2 cellular contexts compared by ENCODE assay signal in the genomic region with DNA sequence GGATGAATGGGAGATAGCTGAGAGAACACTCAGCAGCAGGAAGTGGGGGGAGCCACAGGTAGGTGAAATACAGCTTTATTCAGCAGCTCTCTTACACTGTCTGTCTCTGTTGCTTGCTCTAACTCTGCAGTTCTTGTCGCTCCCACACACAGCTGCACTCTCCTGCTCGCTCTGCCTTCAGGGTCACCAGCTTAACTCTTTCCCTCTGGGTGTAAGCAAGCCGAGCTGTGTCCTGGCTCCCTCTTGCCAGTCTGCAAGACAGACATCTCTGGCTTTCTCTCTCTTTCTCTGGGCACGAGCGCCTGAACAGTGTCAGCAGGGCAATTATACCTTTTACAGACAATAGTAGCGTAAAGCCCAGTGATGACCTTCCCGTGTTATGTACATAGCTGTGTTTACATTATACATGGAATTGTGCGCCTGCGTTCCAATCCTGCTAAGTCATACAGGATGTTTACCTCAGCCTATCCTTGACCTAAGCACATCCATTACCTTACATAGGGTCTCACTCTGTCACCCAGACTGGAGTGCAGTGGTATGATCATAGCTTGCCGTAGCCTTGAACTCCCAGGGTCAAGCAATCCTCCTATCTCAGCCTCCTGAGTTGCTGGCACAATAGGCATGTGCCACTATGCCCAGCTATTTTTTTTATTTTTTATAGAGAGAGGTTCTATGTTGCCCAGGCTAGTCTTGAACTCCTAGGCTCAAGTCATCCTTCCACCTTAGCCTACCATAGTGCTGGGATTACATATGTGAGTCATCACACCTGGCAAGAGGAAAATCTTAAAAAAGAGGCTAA.
TF ChIP-seq lines count a peak whose summit lies in the region.

No MANE protein-coding gene starts in this region.

TF ChIP-seq in HepG2, 621 proteins besides CTCF, POLR2A, EP300 and RAD21 (continued from another document and continues in another):
- TF ChIP-seq RXRB (CRISPR knock-in tag; IDR thresholded peaks at IDR 0.05; ENCODE audit: borderline replicate concordance): peak; percentile 100
- TF ChIP-seq ZNF703 (CRISPR knock-in tag; IDR thresholded peaks at IDR 0.05; ENCODE audit: borderline replicate concordance): no peak
- no peak for TF ChIP-seq PLSCR1 (CRISPR knock-in tag; IDR thresholded peaks at IDR 0.05; ENCODE audit: borderline replicate concordance)
- TF ChIP-seq NFKB2 (CRISPR knock-in tag; IDR thresholded peaks at IDR 0.05; ENCODE audit: borderline replicate concordance): no peak; the same call in 1 of the 2 replicates
- peak; percentile 100 for TF ChIP-seq PITX1 (CRISPR knock-in tag; IDR thresholded peaks at IDR 0.05)
- TF ChIP-seq ZNF850 (CRISPR knock-in tag; conservative IDR thresholded peaks at IDR 0.05): no peak
- TF ChIP-seq, protein P1, sequence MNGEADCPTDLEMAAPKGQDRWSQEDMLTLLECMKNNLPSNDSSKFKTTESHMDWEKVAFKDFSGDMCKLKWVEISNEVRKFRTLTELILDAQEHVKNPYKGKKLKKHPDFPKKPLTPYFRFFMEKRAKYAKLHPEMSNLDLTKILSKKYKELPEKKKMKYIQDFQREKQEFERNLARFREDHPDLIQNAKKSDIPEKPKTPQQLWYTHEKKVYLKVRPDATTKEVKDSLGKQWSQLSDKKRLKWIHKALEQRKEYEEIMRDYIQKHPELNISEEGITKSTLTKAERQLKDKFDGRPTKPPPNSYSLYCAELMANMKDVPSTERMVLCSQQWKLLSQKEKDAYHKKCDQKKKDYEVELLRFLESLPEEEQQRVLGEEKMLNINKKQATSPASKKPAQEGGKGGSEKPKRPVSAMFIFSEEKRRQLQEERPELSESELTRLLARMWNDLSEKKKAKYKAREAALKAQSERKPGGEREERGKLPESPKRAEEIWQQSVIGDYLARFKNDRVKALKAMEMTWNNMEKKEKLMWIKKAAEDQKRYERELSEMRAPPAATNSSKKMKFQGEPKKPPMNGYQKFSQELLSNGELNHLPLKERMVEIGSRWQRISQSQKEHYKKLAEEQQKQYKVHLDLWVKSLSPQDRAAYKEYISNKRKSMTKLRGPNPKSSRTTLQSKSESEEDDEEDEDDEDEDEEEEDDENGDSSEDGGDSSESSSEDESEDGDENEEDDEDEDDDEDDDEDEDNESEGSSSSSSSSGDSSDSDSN (CRISPR knock-in tag; IDR thresholded peaks at IDR 0.05): peak; percentile 62
- TF ChIP-seq SALL1 (CRISPR knock-in tag; IDR thresholded peaks at IDR 0.05): peak; percentile 100
- peak; percentile 99 for TF ChIP-seq RXRA (CRISPR knock-in tag; IDR thresholded peaks at IDR 0.05)
- TF ChIP-seq PPARG (CRISPR knock-in tag; conservative IDR thresholded peaks at IDR 0.05): peak; percentile 98
- peak; percentile 77 for TF ChIP-seq MYPOP (CRISPR knock-in tag; IDR thresholded peaks at IDR 0.05)
- no peak for TF ChIP-seq ZNF891 (CRISPR knock-in tag; IDR thresholded peaks at IDR 0.05)
- no peak for TF ChIP-seq ZIK1 (CRISPR knock-in tag; IDR thresholded peaks at IDR 0.05; ENCODE audit: borderline replicate concordance, low read depth)
- peak; percentile 82 for TF ChIP-seq SSRP1 (CRISPR knock-in tag; IDR thresholded peaks at IDR 0.05)
- peak; percentile 100 for TF ChIP-seq NR2F6 (IDR thresholded peaks at IDR 0.05)
- peak; percentile 100 for TF ChIP-seq NR2F6 (CRISPR knock-in tag; IDR thresholded peaks at IDR 0.05)
- TF ChIP-seq ARNT (IDR thresholded peaks at IDR 0.05): no peak
- no peak for TF ChIP-seq NBN (conservative IDR thresholded peaks at IDR 0.05)
- TF ChIP-seq ZNF121 (CRISPR knock-in tag; IDR thresholded peaks at IDR 0.05): peak; percentile 11; the same call in 1 of the 2 replicates
- TF ChIP-seq HIVEP1 (CRISPR knock-in tag; IDR thresholded peaks at IDR 0.05): peak; percentile 67; the same call in 1 of the 2 replicates
- TF ChIP-seq ZUFSP (CRISPR knock-in tag; IDR thresholded peaks at IDR 0.05; ENCODE audit: borderline replicate concordance): no peak
- no peak for TF ChIP-seq ZFP41 (CRISPR knock-in tag; IDR thresholded peaks at IDR 0.05; ENCODE audit: borderline replicate concordance)
- peak; percentile 90; the same call in 1 of the 2 replicates for TF ChIP-seq ZNF547 (CRISPR knock-in tag; IDR thresholded peaks at IDR 0.05)
- peak; percentile 88 for TF ChIP-seq ZNF639 (CRISPR knock-in tag; conservative IDR thresholded peaks at IDR 0.05)
- TF ChIP-seq ZNF629 (CRISPR knock-in tag; conservative IDR thresholded peaks at IDR 0.05): no peak; the same call in 1 of the 2 replicates
- TF ChIP-seq ZC3H4 (CRISPR knock-in tag; IDR thresholded peaks at IDR 0.05; ENCODE audit: borderline replicate concordance): no peak

TF ChIP-seq in K562, 482 proteins besides CTCF, POLR2A, EP300 and RAD21 (continued from another document):
- TF ChIP-seq, protein P2, sequence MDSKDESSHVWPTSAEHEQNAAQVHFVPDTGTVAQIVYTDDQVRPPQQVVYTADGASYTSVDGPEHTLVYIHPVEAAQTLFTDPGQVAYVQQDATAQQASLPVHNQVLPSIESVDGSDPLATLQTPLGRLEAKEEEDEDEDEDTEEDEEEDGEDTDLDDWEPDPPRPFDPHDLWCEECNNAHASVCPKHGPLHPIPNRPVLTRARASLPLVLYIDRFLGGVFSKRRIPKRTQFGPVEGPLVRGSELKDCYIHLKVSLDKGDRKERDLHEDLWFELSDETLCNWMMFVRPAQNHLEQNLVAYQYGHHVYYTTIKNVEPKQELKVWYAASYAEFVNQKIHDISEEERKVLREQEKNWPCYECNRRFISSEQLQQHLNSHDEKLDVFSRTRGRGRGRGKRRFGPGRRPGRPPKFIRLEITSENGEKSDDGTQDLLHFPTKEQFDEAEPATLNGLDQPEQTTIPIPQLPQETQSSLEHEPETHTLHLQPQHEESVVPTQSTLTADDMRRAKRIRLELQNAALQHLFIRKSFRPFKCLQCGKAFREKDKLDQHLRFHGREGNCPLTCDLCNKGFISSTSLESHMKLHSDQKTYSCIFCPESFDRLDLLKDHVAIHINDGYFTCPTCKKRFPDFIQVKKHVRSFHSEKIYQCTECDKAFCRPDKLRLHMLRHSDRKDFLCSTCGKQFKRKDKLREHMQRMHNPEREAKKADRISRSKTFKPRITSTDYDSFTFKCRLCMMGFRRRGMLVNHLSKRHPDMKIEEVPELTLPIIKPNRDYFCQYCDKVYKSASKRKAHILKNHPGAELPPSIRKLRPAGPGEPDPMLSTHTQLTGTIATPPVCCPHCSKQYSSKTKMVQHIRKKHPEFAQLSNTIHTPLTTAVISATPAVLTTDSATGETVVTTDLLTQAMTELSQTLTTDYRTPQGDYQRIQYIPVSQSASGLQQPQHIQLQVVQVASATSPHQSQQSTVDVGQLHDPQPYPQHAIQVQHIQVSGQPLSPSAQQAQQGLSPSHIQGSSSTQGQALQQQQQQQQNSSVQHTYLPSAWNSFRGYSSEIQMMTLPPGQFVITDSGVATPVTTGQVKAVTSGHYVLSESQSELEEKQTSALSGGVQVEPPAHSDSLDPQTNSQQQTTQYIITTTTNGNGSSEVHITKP (IDR thresholded peaks at IDR 0.05; ENCODE audit: partially characterized antibody): peak; percentile 10
